Comparison of ENCODE assay signal across 2 cellular contexts in genomic region chr2:113889471-113890252, GRCh38.
TF ChIP-seq lines count a peak whose summit lies in the region.

Gene ACTR3, plus strand, starts transcription at chr2:113890089. Its CDS starts 191 bp downstream, at chr2:113890280.

TF ChIP-seq in HCT116, 20 proteins besides CTCF, POLR2A, EP300 and RAD21 (continued from another document):
- TF ChIP-seq ZFX (IDR thresholded peaks at IDR 0.05) (no peak), POLR2AphosphoS5 (IDR thresholded peaks at IDR 0.05; ENCODE audit: low read depth, low read length) (peak; percentile 96), SP1 (IDR thresholded peaks at IDR 0.05; ENCODE audit: low read depth) (peak; percentile 97), CEBPB (IDR thresholded peaks at IDR 0.05; ENCODE audit: low read depth) (no peak), ELF1 (IDR thresholded peaks at IDR 0.05; ENCODE audit: borderline replicate concordance, low read depth) (peak; percentile 75), FOSL1 (IDR thresholded peaks at IDR 0.05; ENCODE audit: low read depth) (no peak), SRF (IDR thresholded peaks at IDR 0.05; ENCODE audit: low read depth) (no peak), YY1 (IDR thresholded peaks at IDR 0.05; ENCODE audit: extremely low read depth, insufficient replicate concordance, low read depth, low read length) (peak; percentile 98), JUND (IDR thresholded peaks at IDR 0.05) (peak; percentile 66), TCF7L2 (IDR thresholded peaks at IDR 0.05; ENCODE audit: borderline replicate concordance, extremely low read depth, insufficient read depth, insufficient read length) (peak; percentile 52), ZNF274 (IDR thresholded peaks at IDR 0.05; ENCODE audit: low read depth, low read length) (no peak), EZH2phosphoT487 (IDR thresholded peaks at IDR 0.05; ENCODE audit: borderline replicate concordance) (no peak), EGR1 (IDR thresholded peaks at IDR 0.05; ENCODE audit: low read depth) (peak; percentile 78), CBX3 (IDR thresholded peaks at IDR 0.05; ENCODE audit: low read depth) (peak; percentile 81; the same call in 1 of the 2 replicates)
- TF ChIP-seq, protein P1, sequence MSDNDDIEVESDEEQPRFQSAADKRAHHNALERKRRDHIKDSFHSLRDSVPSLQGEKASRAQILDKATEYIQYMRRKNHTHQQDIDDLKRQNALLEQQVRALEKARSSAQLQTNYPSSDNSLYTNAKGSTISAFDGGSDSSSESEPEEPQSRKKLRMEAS (IDR thresholded peaks at IDR 0.05), result peak; percentile 92
- TF ChIP-seq, protein P2, sequence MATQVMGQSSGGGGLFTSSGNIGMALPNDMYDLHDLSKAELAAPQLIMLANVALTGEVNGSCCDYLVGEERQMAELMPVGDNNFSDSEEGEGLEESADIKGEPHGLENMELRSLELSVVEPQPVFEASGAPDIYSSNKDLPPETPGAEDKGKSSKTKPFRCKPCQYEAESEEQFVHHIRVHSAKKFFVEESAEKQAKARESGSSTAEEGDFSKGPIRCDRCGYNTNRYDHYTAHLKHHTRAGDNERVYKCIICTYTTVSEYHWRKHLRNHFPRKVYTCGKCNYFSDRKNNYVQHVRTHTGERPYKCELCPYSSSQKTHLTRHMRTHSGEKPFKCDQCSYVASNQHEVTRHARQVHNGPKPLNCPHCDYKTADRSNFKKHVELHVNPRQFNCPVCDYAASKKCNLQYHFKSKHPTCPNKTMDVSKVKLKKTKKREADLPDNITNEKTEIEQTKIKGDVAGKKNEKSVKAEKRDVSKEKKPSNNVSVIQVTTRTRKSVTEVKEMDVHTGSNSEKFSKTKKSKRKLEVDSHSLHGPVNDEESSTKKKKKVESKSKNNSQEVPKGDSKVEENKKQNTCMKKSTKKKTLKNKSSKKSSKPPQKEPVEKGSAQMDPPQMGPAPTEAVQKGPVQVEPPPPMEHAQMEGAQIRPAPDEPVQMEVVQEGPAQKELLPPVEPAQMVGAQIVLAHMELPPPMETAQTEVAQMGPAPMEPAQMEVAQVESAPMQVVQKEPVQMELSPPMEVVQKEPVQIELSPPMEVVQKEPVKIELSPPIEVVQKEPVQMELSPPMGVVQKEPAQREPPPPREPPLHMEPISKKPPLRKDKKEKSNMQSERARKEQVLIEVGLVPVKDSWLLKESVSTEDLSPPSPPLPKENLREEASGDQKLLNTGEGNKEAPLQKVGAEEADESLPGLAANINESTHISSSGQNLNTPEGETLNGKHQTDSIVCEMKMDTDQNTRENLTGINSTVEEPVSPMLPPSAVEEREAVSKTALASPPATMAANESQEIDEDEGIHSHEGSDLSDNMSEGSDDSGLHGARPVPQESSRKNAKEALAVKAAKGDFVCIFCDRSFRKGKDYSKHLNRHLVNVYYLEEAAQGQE (IDR thresholded peaks at IDR 0.05; ENCODE audit: low read depth), result no peak

TF ChIP-seq in neural cell, 6 proteins besides CTCF, POLR2A, EP300 and RAD21 (continued from another document):
- TF ChIP-seq MXI1 (conservative IDR thresholded peaks at IDR 0.05; ENCODE audit: poor library complexity, severe bottlenecking), result peak; percentile 52
- TF ChIP-seq EZH2 (IDR thresholded peaks at IDR 0.05; ENCODE audit: borderline replicate concordance, insufficient read depth, low read length, poor library complexity, severe bottlenecking), result no peak
- TF ChIP-seq SMC3 (conservative IDR thresholded peaks at IDR 0.05; ENCODE audit: poor library complexity), result peak; percentile 64
